8 cellular contexts compared by ENCODE assay signal in the genomic region with DNA sequence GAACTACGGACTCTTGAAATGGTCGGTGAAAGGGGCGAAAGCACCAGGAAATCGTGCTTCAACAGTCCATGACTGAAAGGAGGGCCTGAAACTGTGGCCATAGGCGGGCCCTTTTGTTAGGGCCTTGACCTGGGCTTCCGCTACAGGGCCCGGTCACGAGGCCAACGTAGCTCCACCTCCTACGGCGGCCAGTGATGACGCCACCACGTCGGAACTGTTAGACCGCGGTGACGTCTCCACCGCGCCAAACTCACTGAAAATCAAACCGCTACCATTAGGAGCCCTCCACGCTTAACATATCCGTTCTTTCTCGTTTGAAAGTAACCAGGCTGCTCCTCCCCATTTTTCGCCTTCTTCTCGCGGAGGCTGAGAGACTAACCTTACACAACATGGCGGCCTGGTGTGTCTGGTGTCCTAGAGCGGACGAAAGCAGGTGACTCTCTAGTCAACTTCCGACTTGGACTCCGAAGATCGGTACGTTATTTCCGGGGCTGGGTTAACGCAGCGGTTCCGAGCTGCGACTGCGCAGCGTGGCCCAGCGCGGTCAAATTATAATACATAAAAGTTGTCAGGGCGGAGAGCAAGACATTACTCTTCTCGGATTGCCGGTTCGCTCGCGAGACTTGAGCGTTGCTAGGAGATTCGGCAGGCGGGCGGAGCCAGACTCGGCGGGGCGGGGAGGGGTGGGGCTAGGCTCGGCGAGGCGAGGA. TPM values are rescaled to one million over a fixed set of nuclear protein-coding genes. Genes with fewer than 3 reads are reported as not detected.
DNase-seq lines count a peak whose midpoint lies in the region; ATAC-seq, FAIRE-seq and TF ChIP-seq lines count a peak whose summit lies in the region.

No MANE protein-coding gene starts in this region.

- H2BK120ac ChIP-seq in mesendoderm (ENCODE audit: low read depth, low read length): no peak overlapping the region

- no peaks in the 10 kb centered on the region for H3K27me3 Mint-ChIP-seq in Calu3 (ENCODE audit: unreplicated experiment)
- no peaks in the 10 kb centered on the region for H3K27me3 Mint-ChIP-seq in activated CD8-positive, alpha-beta memory T cell treated with anti-CD3 and anti-CD28 coated beads, Interleukin-2, amount 10 ng/mL, durations not matched to agents 7 days and 5 days

- H3K79me2 ChIP-seq in mesendoderm (ENCODE audit: control insufficient read depth, insufficient read depth, low read length): peaks cover 41% of the 10 kb centered on the region

- peak overlapping the region; percentile 77 for H2BK5ac ChIP-seq in mesendoderm (ENCODE audit: low read length)

- BruUV-seq in Calu3 (replicated peaks; lab: Mats Ljungman, UMichigan): TSS peak; percentile 79

- peak overlapping the region; percentile 99 for H3K4ac ChIP-seq in mesendoderm (ENCODE audit: low read depth, low read length)

- peak overlapping the region; percentile 69 for H3K9ac ChIP-seq in mesendoderm (ENCODE audit: low read length)

- no peak overlapping the region for H2BK15ac ChIP-seq in mesendoderm (replicated peaks; ENCODE audit: low read depth)

- H3K18ac ChIP-seq in mesendoderm (ENCODE audit: low read length): peak overlapping the region; percentile 96

- H4K5ac ChIP-seq in mesendoderm (ENCODE audit: low read length): peak overlapping the region; percentile 95

- peak overlapping the region; percentile 32 for H3K4me2 ChIP-seq in mesendoderm (ENCODE audit: low read length)

- no peaks in the 10 kb centered on the region for H3K79me1 ChIP-seq in mesendoderm (ENCODE audit: low read length)

- intact Hi-C loops in Calu3 (cut with micrococcal nuclease; ENCODE audit: unreplicated experiment): loop anchor here (2.0 to 10.0 kb wide), 4 partner anchors 31 to 975 kb away; a partner anchor contains a TSS

- peak; percentile 91 for FAIRE-seq in HTR-8/SVneo (lab: Jason Lieb, UNC)
- FAIRE-seq in endometrium (lab: Jason Lieb, UNC): peak; percentile 86

- peak overlapping the region; percentile 43 for H4K8ac ChIP-seq in mesendoderm (ENCODE audit: low read depth, low read length)

- no peak overlapping the region for H3K4me3 Mint-ChIP-seq in Calu3 (ENCODE audit: low read depth, unreplicated experiment)
- no peak overlapping the region for H3K4me3 Mint-ChIP-seq in activated CD8-positive, alpha-beta memory T cell treated with anti-CD3 and anti-CD28 coated beads, Interleukin-2, amount 10 ng/mL, durations not matched to agents 7 days and 5 days

- no CpG with 5 or more reads among the region's 58 CpGs for WGBS in mesendoderm (ENCODE audit: extremely low coverage, insufficient coverage, low lambda C conversion rate)

- peak overlapping the region; percentile 45 for H3K27ac ChIP-seq in mesendoderm (ENCODE audit: low read depth, low read length)

- peaks cover 30% of the 10 kb centered on the region for H3K36me3 Mint-ChIP-seq in Calu3 (ENCODE audit: insufficient read depth, unreplicated experiment)
- peaks cover 21% of the 10 kb centered on the region for H3K36me3 Mint-ChIP-seq in activated CD8-positive, alpha-beta memory T cell treated with anti-CD3 and anti-CD28 coated beads, Interleukin-2, amount 10 ng/mL, durations not matched to agents 7 days and 5 days

- H3K4me1 ChIP-seq in mesendoderm (ENCODE audit: control insufficient read depth, low read depth, low read length): no peaks in the 10 kb centered on the region

- no peaks in the 10 kb centered on the region for H3K9me3 Mint-ChIP-seq in Calu3 (ENCODE audit: low read depth, unreplicated experiment)
- H3K9me3 Mint-ChIP-seq in activated CD8-positive, alpha-beta memory T cell treated with anti-CD3 and anti-CD28 coated beads, Interleukin-2, amount 10 ng/mL, durations not matched to agents 7 days and 5 days (ENCODE audit: low read depth): no peaks in the 10 kb centered on the region

- peaks cover 47% of the 10 kb centered on the region for H3K4me1 Mint-ChIP-seq in Calu3 (ENCODE audit: low read depth, unreplicated experiment)
- peaks cover 43% of the 10 kb centered on the region for H3K4me1 Mint-ChIP-seq in activated CD8-positive, alpha-beta memory T cell treated with anti-CD3 and anti-CD28 coated beads, Interleukin-2, amount 10 ng/mL, durations not matched to agents 7 days and 5 days

- no peaks in the 10 kb centered on the region for H3K36me3 ChIP-seq in mesendoderm (ENCODE audit: control insufficient read depth, insufficient read depth, low read length)

- no peaks in the 10 kb centered on the region for H3K27me3 ChIP-seq in mesendoderm (ENCODE audit: insufficient read depth, low read length, poor library complexity)

- H3K56ac ChIP-seq in mesendoderm (ENCODE audit: low read length): peak overlapping the region; percentile 100

- CTCF ChIA-PET in Calu3 (lab: Charles Lee): interaction anchor here (0.6 to 2.4 kb wide), 15 partner anchors 13 to 378 kb away, joined by 3 to 12 read pairs (median 4); a partner anchor contains a TSS
- CTCF ChIA-PET in activated CD8-positive, alpha-beta memory T cell treated with anti-CD3 and anti-CD28 coated beads, Interleukin-2, amount 10 ng/mL, durations not matched to agents 7 days and 5 days (lab: Charles Lee): interaction anchor here (0.7 to 5.8 kb wide), 16 partner anchors 10 to 1133 kb away, joined by 3 to 39 read pairs (median 4); a partner anchor contains a TSS

- H2AK5ac ChIP-seq in mesendoderm (ENCODE audit: low read length): no peak overlapping the region

- DNase-seq in Calu3 (peak; percentile 97), HTR-8/SVneo (ENCODE audit: insufficient read length, low spot score) (peak; percentile 91), NOMO-1 treated with DMSO at 0.1 percent for 48 hours (lab: John Stamatoyannopoulos, UW; ENCODE audit: unreplicated experiment) (peak; percentile 97), mesendoderm (peak; percentile 99)
- peak; percentile 98 for DNase-seq in activated CD8-positive, alpha-beta memory T cell treated with anti-CD3 and anti-CD28 coated beads, Interleukin-2, amount 10 ng/mL, durations not matched to agents 7 days and 5 days
- peak; percentile 96 for DNase-seq in stimulated activated CD8-positive, alpha-beta memory T cell treated with anti-CD3 and anti-CD28 coated beads, Interleukin-12 subunit alpha, Interleukin-12 subunit beta, amount 100 ng/mL, for 4 hours (ENCODE audit: low read depth)

- H3K23ac ChIP-seq in mesendoderm (ENCODE audit: low read length): no peak overlapping the region

- ATAC-seq in GM21390 (IDR thresholded peaks at IDR 0.05; ENCODE audit: unreplicated experiment): peak; percentile 68
- ATAC-seq in activated CD8-positive, alpha-beta memory T cell treated with anti-CD3 and anti-CD28 coated beads, Interleukin-2, amount 10 ng/mL, durations not matched to agents 7 days and 5 days: peak; percentile 81

- no peak for TF ChIP-seq CTCF in Calu3 (IDR thresholded peaks at IDR 0.05; ENCODE audit: unreplicated experiment)

- no peak overlapping the region for H3K27ac Mint-ChIP-seq in Calu3 (ENCODE audit: unreplicated experiment)
- H3K27ac Mint-ChIP-seq in activated CD8-positive, alpha-beta memory T cell treated with anti-CD3 and anti-CD28 coated beads, Interleukin-2, amount 10 ng/mL, durations not matched to agents 7 days and 5 days: no peak overlapping the region

- H3K4me3 ChIP-seq in mesendoderm (ENCODE audit: low read length): peak overlapping the region; percentile 71

RNA-seq across cellular contexts. Expression of a gene that starts 0.4 kb away (rescaled TPM):
- 299 and 384 TPM in 2 replicates for total RNA-seq in Calu3 (2022)
- 100 to 1,000 TPM; 210 to 287 TPM for total RNA-seq in activated CD8-positive, alpha-beta memory T cell treated with anti-CD3 and anti-CD28 coated beads, Interleukin-2, amount 10 ng/mL, durations not matched to agents 7 days and 5 days
- polyA plus RNA-seq in mesendoderm (2013, experiment 1 of 2): 113 TPM
- polyA plus RNA-seq in mesendoderm (2013, experiment 2 of 2): 111 TPM

RNA-seq across cellular contexts. Expression of a gene that starts 23.9 kb away (rescaled TPM):
- 29.9 and 33.6 TPM in 2 replicates for total RNA-seq in Calu3 (2022)
- total RNA-seq in activated CD8-positive, alpha-beta memory T cell treated with anti-CD3 and anti-CD28 coated beads, Interleukin-2, amount 10 ng/mL, durations not matched to agents 7 days and 5 days: 10 to 100 TPM; 33.5 to 40.4 TPM
- polyA plus RNA-seq in mesendoderm (2013, experiment 1 of 2): 52.1 TPM
- 50.0 TPM for polyA plus RNA-seq in mesendoderm (2013, experiment 2 of 2)

Comparison
In these comparisons a context has a peak if more than half of its experiments do, and no peak if none do; other contexts are left out.
1. Peak in every context shown above with its lines: DNase-seq, ATAC-seq, H3K4me3 ChIP-seq and H3K27ac ChIP-seq.